In genomic region chr4:3522326-3522640, GRCh38 we compare ENCODE assay signal across 19 cellular contexts. TPM values are rescaled to one million over a fixed set of nuclear protein-coding genes. Genes with fewer than 3 reads are reported as not detected.
A peak's percentile ranks its signal among the peaks of the same experiment; 100 is the strongest.
DNase-seq lines count a peak whose midpoint lies in the region; ATAC-seq and TF ChIP-seq lines count a peak whose summit lies in the region.
"Had no signal": no experiment of that assay in that cellular context is flagged by ENCODE, and none has a peak within 500 bp of the region (broad histone marks: within the 10 kb centered on the region; RNA-seq: fewer than 3 reads in every experiment).

No MANE protein-coding gene starts in this region.

- no peak overlapping the region for H3K4me3 ChIP-seq in aorta (ENCODE audit: low read length in 2 of 2)
- H3K4me3 ChIP-seq: BLaER1 treated with 17β-estradiol and CSF1 and Interleukin-3, amounts not matched to agents 10 nM and 100 nM; GM12878; HAP-1 had no signal

- H3K27ac ChIP-seq in aorta (ENCODE audit: low read depth in 1 of 2, low read length in 2 of 2) = no peak overlapping the region

- WGBS in aorta, 2 donors = 86 to 94% methylated on average over 15 of the region's 15 CpGs

- H3K36me3 Mint-ChIP-seq in CD14-positive monocyte (peaks cover 72 to 95% of the 10 kb centered on the region in 2 donors), chondrocyte (ENCODE audit: low read depth) (peaks cover 16% of the 10 kb centered on the region)

- DNase-seq in CD14-positive monocyte (ENCODE audit: low spot score) (peak; percentile 19), chondrocyte (ENCODE audit: low spot score) (peak; percentile 51), posterior vena cava (ENCODE audit: low spot score) (peak; percentile 58), aorta (peak; percentile 22 to 67), germinal center (ENCODE audit: low spot score) (no peak)
- DNase-seq: CD4-positive, CD25-positive, alpha-beta regulatory T cell; COR-L47; DMS 273 treated with DMSO at 0.1 percent for 48 hours; DMS53; DND-41; EL had no signal

- H3K27ac Mint-ChIP-seq in CD14-positive monocyte = peak overlapping the region in 1 of 7 donors; percentile 19
- H3K27ac Mint-ChIP-seq in chondrocyte (ENCODE audit: unreplicated experiment) = no peak overlapping the region
- H3K27ac Mint-ChIP-seq: B cell; CD4-positive, CD25-positive, alpha-beta regulatory T cell; CD8-positive, alpha-beta memory T cell had no signal

- no peaks in the 10 kb centered on the region for H3K27me3 ChIP-seq in aorta (ENCODE audit: control insufficient read depth in 1 of 2, insufficient read depth in 2 of 2, low read length in 1 of 2)
- H3K27me3 ChIP-seq: BLaER1 treated with 17β-estradiol and CSF1 and Interleukin-3, amounts not matched to agents 10 nM and 100 nM had no signal

- intact Hi-C loops in CD14-positive monocyte (cut with micrococcal nuclease) (no loop called here), posterior vena cava (cut with DNase I) (no loop called here), aorta (cut with DNase I) (no loop called here)

- no peak for ATAC-seq in aorta (ENCODE audit: low FRiP score)
- no peak for ATAC-seq in GM18517 (IDR thresholded peaks at IDR 0.05; ENCODE audit: unreplicated experiment)
- ATAC-seq: GM12878 had no signal

- TF ChIP-seq CTCF in CD14-positive monocyte (IDR thresholded peaks at IDR 0.05) = no peak
- no peak for TF ChIP-seq CTCF in chondrocyte (IDR thresholded peaks at IDR 0.05)

- H3K27me3 Mint-ChIP-seq in CD14-positive monocyte (ENCODE audit: low read depth in 3 of 3) (no peaks in the 10 kb centered on the region), chondrocyte (ENCODE audit: low read depth) (no peaks in the 10 kb centered on the region)
- H3K27me3 Mint-ChIP-seq: B cell; CD4-positive, CD25-positive, alpha-beta regulatory T cell; CD8-positive, alpha-beta memory T cell had no signal

- no peaks in the 10 kb centered on the region for H3K4me1 ChIP-seq in aorta (ENCODE audit: control insufficient read depth in 1 of 2, insufficient read depth in 2 of 2, low read length in 2 of 2)
- H3K4me1 ChIP-seq: HAP-1 had no signal

- H3K9me3 Mint-ChIP-seq in CD14-positive monocyte (no peaks in the 10 kb centered on the region), chondrocyte (ENCODE audit: low read depth) (no peaks in the 10 kb centered on the region)
- H3K9me3 Mint-ChIP-seq: CD8-positive, alpha-beta memory T cell had no signal

- H3K9me3 ChIP-seq in aorta (ENCODE audit: control insufficient read depth, low read length) = no peaks in the 10 kb centered on the region
- H3K9me3 ChIP-seq: BLaER1 treated with 17β-estradiol and CSF1 and Interleukin-3, amounts not matched to agents 10 nM and 100 nM; HAP-1 had no signal

- H3K4me3 Mint-ChIP-seq in CD14-positive monocyte (no peak overlapping the region), chondrocyte (ENCODE audit: unreplicated experiment) (no peak overlapping the region)
- H3K4me3 Mint-ChIP-seq: B cell; CD4-positive, CD25-positive, alpha-beta regulatory T cell; CD8-positive, alpha-beta memory T cell had no signal

- peaks cover 4 to 20% of the 10 kb centered on the region in 2 donors for H3K36me3 ChIP-seq in aorta (ENCODE audit: control insufficient read depth in 1 of 2, insufficient read depth in 2 of 2, low read length in 1 of 2)

- H3K4me1 Mint-ChIP-seq in CD14-positive monocyte (no peaks in the 10 kb centered on the region), chondrocyte (ENCODE audit: low read depth) (no peaks in the 10 kb centered on the region)

RNA-seq across cellular contexts. Expression of gene LRPAP1, which starts 9.9 kb away (rescaled TPM):
- polyA plus RNA-seq in CD14-positive monocyte (100 to 1,000 TPM; 169 to 180 TPM), aorta (100 to 1,000 TPM in 1 of 2 donors, 10 to 100 TPM in 1; 95.4 to 196 TPM)
- total RNA-seq in chondrocyte (135 to 142 TPM (median 142 TPM) in 3 replicates), posterior vena cava (100 to 1,000 TPM in 1 of 2 donors, 10 to 100 TPM in 1; 97.9 to 147 TPM), aorta (100 to 1,000 TPM; 128 to 136 TPM)

RNA-seq across cellular contexts. Expression of gene DOK7, which starts 59.2 kb away (rescaled TPM):
- polyA plus RNA-seq in CD14-positive monocyte (not detected), aorta (1 to 10 TPM; 4.3 to 5.1 TPM)
- total RNA-seq in chondrocyte (0.37 TPM in 1 of 3 replicates, not detected in the others), posterior vena cava (under 1 TPM in 1 of 2 donors, not detected in 1; 0.14 TPM), aorta (1 to 10 TPM; 3.3 to 9.1 TPM)
- total RNA-seq: CD4-positive, CD25-positive, alpha-beta regulatory T cell; CD8-positive, alpha-beta memory T cell; G401; H1 had no signal
- polyA plus RNA-seq: CD8-positive, alpha-beta memory T cell had no signal
